Comparison of ENCODE assay signal across 20 cellular contexts in the genomic region with DNA sequence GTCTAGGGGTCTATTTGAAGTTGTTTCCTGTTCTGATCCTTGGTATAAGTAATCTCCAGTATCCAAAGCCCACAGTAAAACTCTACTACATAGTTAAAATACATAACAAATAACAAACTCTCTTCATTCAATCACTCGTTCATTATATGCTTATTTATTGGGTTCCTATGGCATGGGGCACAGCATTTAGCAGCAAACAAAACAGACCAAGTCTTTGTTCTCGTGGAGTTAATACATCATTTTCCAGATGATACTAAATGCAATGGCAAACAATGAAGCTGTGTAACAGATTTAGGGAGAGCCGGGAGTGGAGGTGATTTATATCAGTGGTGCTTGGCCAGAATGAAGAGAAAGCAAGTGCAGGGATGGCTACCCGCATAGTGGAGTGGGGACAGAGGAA.
A peak's percentile ranks its signal among the peaks of the same experiment; 100 is the strongest.
DNase-seq lines count a peak whose midpoint lies in the region; ATAC-seq and TF ChIP-seq lines count a peak whose summit lies in the region.
"Had no signal": no experiment of that assay in that cellular context is flagged by ENCODE, and none has a peak within 500 bp of the region (broad histone marks: within the 10 kb centered on the region; RNA-seq: fewer than 3 reads in every experiment).

No MANE protein-coding gene starts in this region.

- H3K27ac ChIP-seq in 22Rv1 (peak overlapping the region; percentile 40), C4-2B (peak overlapping the region; percentile 41; the same call in 1 of the 2 replicates)
- H3K27ac ChIP-seq: RWPE1 had no signal

- ATAC-seq in GM19324 (IDR thresholded peaks at IDR 0.05; ENCODE audit: low FRiP score, unreplicated experiment), result no peak
- ATAC-seq: GM12878, HepG2, Panc1 had no signal

- DNase-seq in NCI-H69 (lab: John Stamatoyannopoulos, UW) (peak; percentile 44), foreskin melanocyte (peak; percentile 76), NCI-H1694 treated with DMSO at 0.1 percent for 48 hours (lab: John Stamatoyannopoulos, UW) (no peak)
- DNase-seq in stimulated activated CD4-positive, alpha-beta T cell treated with anti-CD3 and anti-CD28 coated beads, Interleukin-4, amount 100 ng/mL, for 24 hours, result no peak
- DNase-seq: Calu3; CD8-positive, alpha-beta memory T cell; GDM1; Karpas-422; NCI-H1436; NCI-H187 treated with DMSO at 0.1 percent for 48 hours; NCI-H2107; NCI-H446; NCI-H524 treated with DMSO at 0.1 percent for 48 hours had no signal

- TF ChIP-seq CTCF in 22Rv1 (IDR thresholded peaks at IDR 0.05) (no peak), C4-2B (conservative IDR thresholded peaks at IDR 0.05) (no peak)

Comparison
In these comparisons a context has a peak if more than half of its experiments do, and no peak if none do; other contexts are left out.
1. DNase-seq: peak in NCI-H69 (single experiment) and foreskin melanocyte (single experiment); none in stimulated activated CD4-positive, alpha-beta T cell treated with anti-CD3 and anti-CD28 coated beads, Interleukin-4, amount 100 ng/mL, for 24 hours (single experiment) and NCI-H1694 treated with DMSO at 0.1 percent for 48 hours (single experiment).